Comparison of ENCODE assay signal across 18 cellular contexts in genomic region chr19:8126008-8126407, GRCh38. TPM values are rescaled to one million over a fixed set of nuclear protein-coding genes. Genes with fewer than 3 reads are reported as not detected.
DNase-seq lines count a peak whose midpoint lies in the region; ATAC-seq, FAIRE-seq and TF ChIP-seq lines count a peak whose summit lies in the region.
"Had no signal": no experiment of that assay in that cellular context is flagged by ENCODE, and none has a peak within 500 bp of the region (broad histone marks: within the 10 kb centered on the region; RNA-seq: fewer than 3 reads in every experiment).

No MANE protein-coding gene starts in this region.

- FAIRE-seq in D721Med (lab: Jason Lieb, UNC) = no peak
- FAIRE-seq: G401.6, GM12891, GM18507, H54 had no signal

- H3K4me3 ChIP-seq in H7 (ENCODE audit: insufficient read depth, low read depth, low read length) = no peak overlapping the region
- H3K4me3 ChIP-seq: BLaER1, GM23338 had no signal

- peak overlapping the region; percentile 26 for H3K4me3 Mint-ChIP-seq in endothelial cell (ENCODE audit: unreplicated experiment)
- H3K4me3 Mint-ChIP-seq in nephron progenitor cell = no peak overlapping the region
- no peak overlapping the region for H3K4me3 Mint-ChIP-seq in type B pancreatic cell
- no peak overlapping the region for H3K4me3 Mint-ChIP-seq in chondrocyte (ENCODE audit: unreplicated experiment)
- H3K4me3 Mint-ChIP-seq: CD14-positive monocyte; CD4-positive, alpha-beta memory T cell; GM23338 had no signal

- H3K4me1 Mint-ChIP-seq in endothelial cell (ENCODE audit: unreplicated experiment) (no peaks in the 10 kb centered on the region), nephron progenitor cell (peaks cover 10% of the 10 kb centered on the region), type B pancreatic cell (ENCODE audit: unreplicated experiment) (no peaks in the 10 kb centered on the region), chondrocyte (ENCODE audit: low read depth) (no peaks in the 10 kb centered on the region)
- H3K4me1 Mint-ChIP-seq: CD14-positive monocyte; CD4-positive, alpha-beta memory T cell had no signal

- peak; percentile 37 for DNase-seq in H7
- no peak for DNase-seq in endothelial cell (ENCODE audit: low spot score)
- no peak for DNase-seq in nephron progenitor cell
- DNase-seq in type B pancreatic cell (ENCODE audit: extremely low spot score, unreplicated experiment) = peak; percentile 68
- no peak for DNase-seq in chondrocyte (ENCODE audit: low spot score)
- no peak for DNase-seq in D721Med (ENCODE audit: insufficient read length, low spot score)
- DNase-seq: 8988T; CD4-positive, alpha-beta memory T cell; DMS 273 treated with DMSO at 0.1 percent for 48 hours had no signal

- TF ChIP-seq CTCF in endothelial cell (IDR thresholded peaks at IDR 0.05; ENCODE audit: unreplicated experiment) (no peak), nephron progenitor cell (IDR thresholded peaks at IDR 0.05) (no peak), type B pancreatic cell (conservative IDR thresholded peaks at IDR 0.05) (no peak), chondrocyte (IDR thresholded peaks at IDR 0.05) (no peak), D721Med (IDR thresholded peaks at IDR 0.05; ENCODE audit: insufficient read depth, missing control alignments) (no peak)

- peaks cover 15% of the 10 kb centered on the region for H3K36me3 ChIP-seq in H7 (replicated peaks; ENCODE audit: control insufficient read depth, insufficient read depth, low read length)
- H3K36me3 ChIP-seq: BLaER1 had no signal

- no peaks in the 10 kb centered on the region for H3K9me3 Mint-ChIP-seq in endothelial cell (ENCODE audit: unreplicated experiment)
- no peaks in the 10 kb centered on the region for H3K9me3 Mint-ChIP-seq in nephron progenitor cell
- no peaks in the 10 kb centered on the region for H3K9me3 Mint-ChIP-seq in type B pancreatic cell
- H3K9me3 Mint-ChIP-seq in chondrocyte (ENCODE audit: low read depth) = no peaks in the 10 kb centered on the region
- H3K9me3 Mint-ChIP-seq: CD14-positive monocyte; CD4-positive, alpha-beta memory T cell; GM23338 had no signal

- no peaks in the 10 kb centered on the region for H3K27me3 ChIP-seq in H7 (ENCODE audit: control insufficient read depth, insufficient read depth, low read length)
- H3K27me3 ChIP-seq: BLaER1 had no signal

- H3K36me3 Mint-ChIP-seq in endothelial cell (ENCODE audit: low read depth, unreplicated experiment) (peaks cover 9% of the 10 kb centered on the region), nephron progenitor cell (ENCODE audit: low read depth) (peaks cover 47% of the 10 kb centered on the region), type B pancreatic cell (peaks cover 3% of the 10 kb centered on the region), chondrocyte (ENCODE audit: low read depth) (no peaks in the 10 kb centered on the region)
- H3K36me3 Mint-ChIP-seq: CD14-positive monocyte; CD4-positive, alpha-beta memory T cell had no signal

- no peak for ATAC-seq in GM18517 (IDR thresholded peaks at IDR 0.05; ENCODE audit: unreplicated experiment)
- ATAC-seq: GM23338 had no signal

- no peak overlapping the region for H3K27ac Mint-ChIP-seq in endothelial cell (ENCODE audit: unreplicated experiment)
- H3K27ac Mint-ChIP-seq in nephron progenitor cell = peak overlapping the region; percentile 93
- no peak overlapping the region for H3K27ac Mint-ChIP-seq in type B pancreatic cell
- no peak overlapping the region for H3K27ac Mint-ChIP-seq in chondrocyte (ENCODE audit: unreplicated experiment)
- H3K27ac Mint-ChIP-seq: CD4-positive, alpha-beta memory T cell; GM23338 had no signal

- H3K27me3 Mint-ChIP-seq in endothelial cell (ENCODE audit: unreplicated experiment) (peaks cover 10% of the 10 kb centered on the region), nephron progenitor cell (ENCODE audit: low read depth, poor library complexity) (no peaks in the 10 kb centered on the region), type B pancreatic cell (no peaks in the 10 kb centered on the region), chondrocyte (ENCODE audit: low read depth) (peaks cover 18% of the 10 kb centered on the region)

RNA-seq across cellular contexts. Expression of gene FBN3, which starts 23.4 kb away (rescaled TPM):
- 13.7 and 15.9 TPM in 2 replicates for total RNA-seq in H7 (2014; rRNA removed; shearing (Covaris generic))
- total RNA-seq in endothelial cell (ENCODE audit: unreplicated experiment) (15.5 TPM), type B pancreatic cell (ENCODE audit: low replicate concordance) (18.0 and 63.7 TPM in 2 replicates), chondrocyte (0.51 to 1.3 TPM (median 0.57 TPM) in 3 replicates)
- total RNA-seq: CD4-positive, alpha-beta memory T cell; HT-29 had no signal

Comparison
In these comparisons a context has a peak if more than half of its experiments do, and no peak if none do; other contexts are left out.
1. DNase-seq: peak in H7 (single experiment) and type B pancreatic cell (single experiment); none in endothelial cell (single experiment), nephron progenitor cell (single experiment), chondrocyte (single experiment) and D721Med (single experiment).